ENCODE assay signal across 8 cellular contexts in genomic region chr4:41146716-41147506, GRCh38.
A peak's percentile ranks its signal among the peaks of the same experiment; 100 is the strongest.
DNase-seq lines count a peak whose midpoint lies in the region; ATAC-seq and TF ChIP-seq lines count a peak whose summit lies in the region.

No MANE protein-coding gene starts in this region.

- no TSS peak for BruUV-seq in HCT116 (replicated peaks; lab: Mats Ljungman, UMichigan)

- H4K20me1 ChIP-seq in HCT116 (ENCODE audit: insufficient read depth) = no peaks in the 10 kb centered on the region

- H2AFZ ChIP-seq in HCT116 (ENCODE audit: low read depth, low read length, poor library complexity, severe bottlenecking) = no peak overlapping the region

- in situ Hi-C loops in gastrocnemius medialis (cut with MboI; ENCODE audit: low sequenced_read_pairs in 4 of 4) = no loop called here

- no peaks in the 10 kb centered on the region for H3K9me2 ChIP-seq in HCT116 (ENCODE audit: insufficient read depth)

- peaks cover 99% of the 10 kb centered on the region for H3K79me2 ChIP-seq in HCT116 (ENCODE audit: insufficient read depth, low read length)

- DNase-seq in HCT116 (ENCODE audit: low read depth, low spot score) = no peak
- DNase-seq in breast epithelium (ENCODE audit: low spot score in 2 of 2) = no peak
- peak in 1 of 2 donors; percentile 59 for DNase-seq in gastrocnemius medialis
- DNase-seq in NCI-H510A (lab: John Stamatoyannopoulos, UW) = no peak

- RAD21 ChIA-PET in HCT116 (lab: Charles Lee; ENCODE audit: low non-redundant PET in 1 of 2, low total read pairs in 2 of 2, uncharacterized antibody in 2 of 2, unreplicated experiment in 2 of 2) = no interaction called here

- peaks cover 0 to 6% of the 10 kb centered on the region in 2 experiments; a peak in 1 of 4 replicates for H3K36me3 ChIP-seq in HCT116 (ENCODE audit: control insufficient read depth in 1 of 2, insufficient read depth in 2 of 2, low read length in 2 of 2)
- H3K36me3 ChIP-seq in breast epithelium = no peaks in the 10 kb centered on the region
- H3K36me3 ChIP-seq in iPS-15b (ENCODE audit: control insufficient read depth, insufficient read depth, low read length) = no peaks in the 10 kb centered on the region
- no peaks in the 10 kb centered on the region for H3K36me3 ChIP-seq in gastrocnemius medialis

- H3K4me1 ChIP-seq in HCT116 (ENCODE audit: control insufficient read depth in 1 of 2, insufficient read depth in 2 of 2, low read length in 2 of 2) (peaks cover 71 to 92% of the 10 kb centered on the region in 2 experiments), breast epithelium (peaks cover 12 to 25% of the 10 kb centered on the region in 2 donors), iPS-15b (ENCODE audit: control insufficient read depth, insufficient read depth, low read length) (peaks cover 14% of the 10 kb centered on the region), gastrocnemius medialis (peaks cover 35 to 49% of the 10 kb centered on the region in 2 donors)

- no peak for TF ChIP-seq POLR2A in HCT116 (IDR thresholded peaks at IDR 0.05; ENCODE audit: borderline replicate concordance, extremely low read depth, insufficient read depth, insufficient read length)
- no peak for TF ChIP-seq POLR2A in breast epithelium (IDR thresholded peaks at IDR 0.05)
- no peak for TF ChIP-seq POLR2A in gastrocnemius medialis (IDR thresholded peaks at IDR 0.05)

- H3K9ac ChIP-seq in HCT116 (ENCODE audit: low read length) (peak overlapping the region; percentile 43), iPS-15b (ENCODE audit: low read depth, low read length) (peak overlapping the region; percentile 32)

- peak overlapping the region; percentile 57 for H3K4me2 ChIP-seq in HCT116 (ENCODE audit: low read length)

- H3K27ac ChIP-seq in HCT116 (ENCODE audit: low read depth, low read length) (peak overlapping the region; percentile 87), breast epithelium (peak overlapping the region; percentile 91 to 94), gastrocnemius medialis (peak overlapping the region; percentile 68 to 82 (median 78))

- TF ChIP-seq RAD21 in HCT116 (IDR thresholded peaks at IDR 0.05; ENCODE audit: low read depth) = no peak

- intact Hi-C loops in HCT116 (cut with micrococcal nuclease) (no loop called here), breast epithelium (cut with DNase I; ENCODE audit: low total_unique reads) (no loop called here), gastrocnemius medialis (cut with DNase I; ENCODE audit: low total_unique reads) (no loop called here)

- POLR2A ChIA-PET in HCT116 (lab: Charles Lee) = interaction anchor here (0.6 to 1.0 kb wide), 3 partner anchors 14 to 156 kb away, joined by 3 to 6 read pairs (median 3); no protein-coding TSS in a partner anchor

- CTCF ChIA-PET in HCT116 (lab: Charles Lee) = no interaction called here

- H3K27me3 ChIP-seq in HCT116 (ENCODE audit: insufficient read depth, low read length) = no peaks in the 10 kb centered on the region
- H3K27me3 ChIP-seq in breast epithelium = no peaks in the 10 kb centered on the region
- H3K27me3 ChIP-seq in iPS-15b (ENCODE audit: control insufficient read depth, insufficient read depth, low read length) = no peaks in the 10 kb centered on the region
- H3K27me3 ChIP-seq in gastrocnemius medialis = no peaks in the 10 kb centered on the region

- H3K9me3 ChIP-seq in HCT116 (ENCODE audit: control insufficient read depth in 1 of 2, insufficient read depth in 1 of 2, low read depth in 1 of 2, low read length in 2 of 2) (no peaks in the 10 kb centered on the region), breast epithelium (no peaks in the 10 kb centered on the region), iPS-15b (ENCODE audit: control insufficient read depth, insufficient read depth, low read length) (no peaks in the 10 kb centered on the region), gastrocnemius medialis (no peaks in the 10 kb centered on the region)

- ATAC-seq in HCT116 (no peak), gastrocnemius medialis (peak; percentile 46 to 58), GM18907 (IDR thresholded peaks at IDR 0.05; ENCODE audit: unreplicated experiment) (no peak), GM21390 (IDR thresholded peaks at IDR 0.05; ENCODE audit: unreplicated experiment) (no peak), GM18517 (IDR thresholded peaks at IDR 0.05; ENCODE audit: unreplicated experiment) (no peak)

- TF ChIP-seq CTCF in HCT116 (IDR thresholded peaks at IDR 0.05 in 2 of 3, conservative IDR thresholded peaks at IDR 0.05 in 1 of 3; ENCODE audit: borderline replicate concordance in 1 of 3, insufficient read depth in 1 of 3, low read depth in 2 of 3, low read length in 2 of 3) (no peak), breast epithelium (IDR thresholded peaks at IDR 0.05) (no peak), gastrocnemius medialis (IDR thresholded peaks at IDR 0.05 in 4 of 5, conservative IDR thresholded peaks at IDR 0.05 in 1 of 5) (no peak)

- peak overlapping the region in 1 of 2 experiments; percentile 18; a peak in 1 of 4 replicates for H3K4me3 ChIP-seq in HCT116 (replicated peaks in 1 of 2; ENCODE audit: low read depth in 1 of 2, low read length in 2 of 2)
- peak overlapping the region in 1 of 3 donors; percentile 19 for H3K4me3 ChIP-seq in breast epithelium
- no peak overlapping the region for H3K4me3 ChIP-seq in iPS-15b (ENCODE audit: low read depth, low read length)
- no peak overlapping the region for H3K4me3 ChIP-seq in gastrocnemius medialis

TF ChIP-seq in HCT116, 20 proteins besides CTCF, POLR2A, EP300 and RAD21:
- TF ChIP-seq MAX (IDR thresholded peaks at IDR 0.05) (no peak), ZNF274 (IDR thresholded peaks at IDR 0.05; ENCODE audit: low read depth, low read length) (no peak), FOSL1 (IDR thresholded peaks at IDR 0.05; ENCODE audit: low read depth) (no peak)
TF ChIP-seq in HCT116: peak in this region for 0.

Comparison
In these comparisons a context has a peak if more than half of its experiments do, and no peak if none do; other contexts are left out.
1. ATAC-seq: peak in gastrocnemius medialis (2 of 2); none in HCT116 (single experiment), GM18907 (single experiment), GM21390 (single experiment) and GM18517 (single experiment).
2. Peak in every context shown above with its lines, with median percentiles within 50 percentile points of each other: H3K27ac ChIP-seq.